In genomic region chr11:119863811-119864601, GRCh38 we compare ENCODE assay signal across 2 cellular contexts.
TF ChIP-seq lines count a peak whose summit lies in the region.

No MANE protein-coding gene starts in this region.

TF ChIP-seq in SK-N-SH, 30 proteins besides CTCF, POLR2A, EP300 and RAD21 (continued from another document):
- TF ChIP-seq REST (IDR thresholded peaks at IDR 0.05; ENCODE audit: low read depth, low read length) (no peak), GATA2 (CRISPR knock-in tag; IDR thresholded peaks at IDR 0.05) (no peak), GABPA (IDR thresholded peaks at IDR 0.05; ENCODE audit: low read depth) (no peak), MAX (IDR thresholded peaks at IDR 0.05; ENCODE audit: low read depth) (no peak), FOSL2 (IDR thresholded peaks at IDR 0.05; ENCODE audit: borderline replicate concordance, low read depth) (no peak), FOXM1 (IDR thresholded peaks at IDR 0.05; ENCODE audit: low read depth) (no peak), ZBTB33 (IDR thresholded peaks at IDR 0.05; ENCODE audit: borderline replicate concordance, low read depth) (no peak), NFIC (IDR thresholded peaks at IDR 0.05; ENCODE audit: borderline replicate concordance) (no peak), RCOR1 (IDR thresholded peaks at IDR 0.05; ENCODE audit: low read length) (no peak)

TF ChIP-seq in SK-N-SH treated with all-trans-retinoic acid at 6 μM for 48 hours, 23 proteins besides CTCF, POLR2A, EP300 and RAD21 (continued from another document):
- TF ChIP-seq PATZ1 (CRISPR knock-in tag; IDR thresholded peaks at IDR 0.05; ENCODE audit: borderline replicate concordance) (no peak), ZC3H10 (CRISPR knock-in tag; IDR thresholded peaks at IDR 0.05) (no peak), TSHZ2 (CRISPR knock-in tag; IDR thresholded peaks at IDR 0.05) (no peak), ESRRG (CRISPR knock-in tag; IDR thresholded peaks at IDR 0.05) (no peak), CSRNP3 (CRISPR knock-in tag; IDR thresholded peaks at IDR 0.05) (no peak)
